ENCODE assay signal across 7 cellular contexts in genomic region chr21:5105939-5106708, GRCh38.
DNase-seq lines count a peak whose midpoint lies in the region; ATAC-seq and TF ChIP-seq lines count a peak whose summit lies in the region.
"Not testable (repeated sequence)": the region's sequence is repeated elsewhere in the genome, so short reads cannot be mapped to it uniquely, and the experiment has no call there.

No MANE protein-coding gene starts in this region.

- not testable (repeated sequence) for H3K27ac Mint-ChIP-seq in activated CD8-positive, alpha-beta memory T cell treated with anti-CD3 and anti-CD28 coated beads, Interleukin-2, amount 10 ng/mL, durations not matched to agents 7 days and 5 days; central memory CD8-positive, alpha-beta T cell (ENCODE audit: low read depth)

- not testable (repeated sequence) for H3K9me3 Mint-ChIP-seq in activated CD8-positive, alpha-beta memory T cell treated with anti-CD3 and anti-CD28 coated beads, Interleukin-2, amount 10 ng/mL, durations not matched to agents 7 days and 5 days (ENCODE audit: low read depth); central memory CD8-positive, alpha-beta T cell

- H3K36me3 ChIP-seq in Panc1 (ENCODE audit: control insufficient read depth, insufficient read depth, low read length) = not testable (repeated sequence)

- intact Hi-C loops in Panc1 (cut with micrococcal nuclease; ENCODE audit: unreplicated experiment); sciatic nerve (cut with DNase I): not testable (repeated sequence)

- not testable (repeated sequence) for H3K27me3 ChIP-seq in Panc1 (ENCODE audit: control insufficient read depth, insufficient read depth, low read length)

- peaks cover 11% of the 10 kb centered on the region for H3K4me1 Mint-ChIP-seq in activated CD8-positive, alpha-beta memory T cell treated with anti-CD3 and anti-CD28 coated beads, Interleukin-2, amount 10 ng/mL, durations not matched to agents 7 days and 5 days
- H3K4me1 Mint-ChIP-seq in central memory CD8-positive, alpha-beta T cell = not testable (repeated sequence)

- H3K36me3 Mint-ChIP-seq in activated CD8-positive, alpha-beta memory T cell treated with anti-CD3 and anti-CD28 coated beads, Interleukin-2, amount 10 ng/mL, durations not matched to agents 7 days and 5 days; central memory CD8-positive, alpha-beta T cell (ENCODE audit: insufficient read depth): not testable (repeated sequence)

- not testable (repeated sequence) for TF ChIP-seq CTCF in Panc1 (IDR thresholded peaks at IDR 0.05)

- H3K4me3 Mint-ChIP-seq in activated CD8-positive, alpha-beta memory T cell treated with anti-CD3 and anti-CD28 coated beads, Interleukin-2, amount 10 ng/mL, durations not matched to agents 7 days and 5 days; central memory CD8-positive, alpha-beta T cell: not testable (repeated sequence)

- H3K4me3 ChIP-seq in Panc1 (ENCODE audit: low read depth in 2 of 2, low read length in 2 of 2) = not testable (repeated sequence)

- BruUV-seq in Panc1 (replicated peaks; lab: Mats Ljungman, UMichigan) = not testable (repeated sequence)

- in situ Hi-C loops in Panc1 (cut with HindIII; ENCODE audit: low pct_unique_long_range_greater_than_20kb, low sequenced_read_pairs) = not testable (repeated sequence)

- H3K4me1 ChIP-seq in Panc1 (ENCODE audit: control insufficient read depth, insufficient read depth, low read length) = not testable (repeated sequence)

- H3K27me3 Mint-ChIP-seq in activated CD8-positive, alpha-beta memory T cell treated with anti-CD3 and anti-CD28 coated beads, Interleukin-2, amount 10 ng/mL, durations not matched to agents 7 days and 5 days; central memory CD8-positive, alpha-beta T cell: not testable (repeated sequence)

- DNase-seq in Panc1 (ENCODE audit: low read depth, low spot score); central memory CD8-positive, alpha-beta T cell (ENCODE audit: low spot score in 2 of 2): not testable (repeated sequence)
- DNase-seq in activated CD8-positive, alpha-beta memory T cell treated with anti-CD3 and anti-CD28 coated beads, Interleukin-2, amount 10 ng/mL, durations not matched to agents 7 days and 5 days = peak; percentile 79
- DNase-seq in sciatic nerve (ENCODE audit: low spot score) = peak; percentile 25

- not testable (repeated sequence) for H3K9me3 ChIP-seq in Panc1 (ENCODE audit: control insufficient read depth, insufficient read depth, low read depth, low read length)

- CTCF ChIA-PET in Panc1 (lab: Charles Lee); activated CD8-positive, alpha-beta memory T cell treated with anti-CD3 and anti-CD28 coated beads, Interleukin-2, amount 10 ng/mL, durations not matched to agents 7 days and 5 days (lab: Charles Lee): not testable (repeated sequence)

- ATAC-seq in GM18520 (IDR thresholded peaks at IDR 0.05; ENCODE audit: unreplicated experiment) (peak; percentile 51), GM21576 (IDR thresholded peaks at IDR 0.05; ENCODE audit: unreplicated experiment) (peak; percentile 41), HG03045 (IDR thresholded peaks at IDR 0.05; ENCODE audit: unreplicated experiment) (peak; percentile 43), Panc1 (peak; percentile 27; the same call in 1 of the 2 replicates)
- ATAC-seq in activated CD8-positive, alpha-beta memory T cell treated with anti-CD3 and anti-CD28 coated beads, Interleukin-2, amount 10 ng/mL, durations not matched to agents 7 days and 5 days = peak; percentile 48
- ATAC-seq in central memory CD8-positive, alpha-beta T cell (replicated peaks; ENCODE audit: extremely low read depth, poor library complexity, severe bottlenecking) = peak; percentile 12
- not testable (repeated sequence) for ATAC-seq in sciatic nerve

- POLR2A ChIA-PET in Panc1 (lab: Charles Lee) = not testable (repeated sequence)

- H3K27ac ChIP-seq in Panc1 (ENCODE audit: low read length) = not testable (repeated sequence)
